1 cellular context compared by ENCODE assay signal in genomic region chr5:157570801-157571200, GRCh38.
TF ChIP-seq lines count a peak whose summit lies in the region.

No MANE protein-coding gene starts in this region.

TF ChIP-seq in SK-N-SH treated with all-trans-retinoic acid at 6 μM for 48 hours, 23 proteins besides CTCF, POLR2A, EP300 and RAD21 (continued from another document):
- TF ChIP-seq POU6F1 (CRISPR knock-in tag; IDR thresholded peaks at IDR 0.05; ENCODE audit: borderline replicate concordance, low read depth) (no peak), RARB (CRISPR knock-in tag; IDR thresholded peaks at IDR 0.05) (no peak), ZNF565 (CRISPR knock-in tag; conservative IDR thresholded peaks at IDR 0.05; ENCODE audit: low read depth) (no peak)
